12 cellular contexts compared by ENCODE assay signal in the genomic region with DNA sequence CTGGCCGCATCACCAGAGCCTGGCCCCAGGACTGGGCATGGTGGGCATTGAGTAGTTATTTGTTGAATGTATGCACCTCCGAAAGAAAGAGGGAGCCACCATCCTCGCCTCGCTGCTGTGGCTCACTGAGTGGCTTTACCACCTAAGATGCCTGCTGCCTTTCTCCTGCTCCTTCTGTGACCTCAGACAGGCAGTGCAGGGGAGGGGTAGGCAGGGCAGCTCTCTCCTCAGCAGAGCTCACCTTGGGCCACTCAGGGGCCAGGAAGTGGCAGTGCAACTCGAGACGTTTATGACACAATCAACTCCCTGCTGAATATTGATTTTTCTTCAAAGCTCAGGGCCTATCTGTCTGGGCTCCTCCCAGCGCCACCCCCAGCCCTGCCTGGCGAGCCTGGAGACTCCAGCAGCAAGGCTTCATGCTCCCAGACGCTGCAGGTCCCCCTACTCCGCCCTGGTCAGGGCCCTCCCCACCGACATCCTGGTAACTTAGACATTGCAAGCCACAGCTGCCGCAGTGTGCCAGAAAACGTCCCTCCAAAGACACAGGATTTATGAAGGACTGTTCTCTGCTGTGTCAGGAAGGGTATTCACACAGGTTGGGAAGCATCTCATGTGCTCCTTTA.
A peak's percentile ranks its signal among the peaks of the same experiment; 100 is the strongest.
DNase-seq lines count a peak whose midpoint lies in the region; ATAC-seq, FAIRE-seq and TF ChIP-seq lines count a peak whose summit lies in the region.
"Had no signal": no experiment of that assay in that cellular context is flagged by ENCODE, and none has a peak within 500 bp of the region (broad histone marks: within the 10 kb centered on the region; RNA-seq: fewer than 3 reads in every experiment).

No MANE protein-coding gene starts in this region.

- H3K36me3 Mint-ChIP-seq in activated CD4-positive, alpha-beta memory T cell treated with anti-CD3 and anti-CD28 coated beads for 36 hours: no peaks in the 10 kb centered on the region

- no peak overlapping the region for H3K4me3 ChIP-seq in H7 (ENCODE audit: insufficient read depth, low read depth, low read length)
- peak overlapping the region in 2 of 4 donors; percentile 25 for H3K4me3 ChIP-seq in pancreas

- CTCF ChIA-PET in activated CD4-positive, alpha-beta memory T cell treated with anti-CD3 and anti-CD28 coated beads for 36 hours (lab: Charles Lee): no interaction called here

- DNase-seq in H7: peak; percentile 87
- DNase-seq in NCI-H187 treated with DMSO at 0.1 percent for 48 hours (lab: John Stamatoyannopoulos, UW): peak; percentile 90
- peak; percentile 2 for DNase-seq in activated CD4-positive, alpha-beta memory T cell treated with anti-CD3 and anti-CD28 coated beads for 36 hours
- peak; percentile 72 to 93 (median 90) for DNase-seq in pancreas
- DNase-seq in DMS114 treated with DMSO at 0.1 percent for 48 hours (lab: John Stamatoyannopoulos, UW; ENCODE audit: unreplicated experiment): no peak
- DNase-seq: activated CD4-positive, CD25-positive, alpha-beta regulatory T cell treated with anti-CD3 and anti-CD28 coated beads, Interleukin-2, amount 50 U/mL, for 72 hours; brain microvascular endothelial cell; GDM1 had no signal

- WGBS in pancreas, 2 donors: 19 to 20% methylated on average over 13 of the region's 13 CpGs

- intact Hi-C loops in activated CD4-positive, alpha-beta memory T cell treated with anti-CD3 and anti-CD28 coated beads for 36 hours (cut with micrococcal nuclease): no loop called here
- intact Hi-C loops in pancreas (cut with DNase I): no loop called here

- no peaks in the 10 kb centered on the region for H3K9me3 Mint-ChIP-seq in activated CD4-positive, alpha-beta memory T cell treated with anti-CD3 and anti-CD28 coated beads for 36 hours

- H3K36me3 ChIP-seq in H7 (replicated peaks; ENCODE audit: control insufficient read depth, insufficient read depth, low read length) (no peaks in the 10 kb centered on the region), pancreas (no peaks in the 10 kb centered on the region)
- H3K36me3 ChIP-seq: brain microvascular endothelial cell had no signal

- peaks cover 27 to 44% (median 29%) of the 10 kb centered on the region in 3 donors for H3K4me1 ChIP-seq in pancreas

- H3K27ac Mint-ChIP-seq in activated CD4-positive, alpha-beta memory T cell treated with anti-CD3 and anti-CD28 coated beads for 36 hours: no peak overlapping the region

- H3K27me3 Mint-ChIP-seq in activated CD4-positive, alpha-beta memory T cell treated with anti-CD3 and anti-CD28 coated beads for 36 hours: peaks cover 17% of the 10 kb centered on the region

- POLR2A ChIA-PET in activated CD4-positive, alpha-beta memory T cell treated with anti-CD3 and anti-CD28 coated beads for 36 hours (lab: Charles Lee): no interaction called here

- no peak overlapping the region for H3K4me3 Mint-ChIP-seq in activated CD4-positive, alpha-beta memory T cell treated with anti-CD3 and anti-CD28 coated beads for 36 hours

- FAIRE-seq in pancreas (lab: Jason Lieb, UNC): no peak

- peak; percentile 83 to 89 (median 86) for ATAC-seq in pancreas
- no peak for ATAC-seq in GM18861 (IDR thresholded peaks at IDR 0.05; ENCODE audit: unreplicated experiment)
- no peak for ATAC-seq in HG02973 (IDR thresholded peaks at IDR 0.05; ENCODE audit: unreplicated experiment)
- ATAC-seq in HG03039 (IDR thresholded peaks at IDR 0.05; ENCODE audit: unreplicated experiment): no peak

- no peak for TF ChIP-seq CTCF in pancreas (IDR thresholded peaks at IDR 0.05)

- H3K4me1 Mint-ChIP-seq in activated CD4-positive, alpha-beta memory T cell treated with anti-CD3 and anti-CD28 coated beads for 36 hours (ENCODE audit: low read depth): no peaks in the 10 kb centered on the region

- no peaks in the 10 kb centered on the region for H3K27me3 ChIP-seq in H7 (ENCODE audit: control insufficient read depth, insufficient read depth, low read length)
- H3K27me3 ChIP-seq in pancreas: no peaks in the 10 kb centered on the region

- peak overlapping the region; percentile 56 to 86 (median 82) for H3K27ac ChIP-seq in pancreas
- H3K27ac ChIP-seq: brain microvascular endothelial cell, KMS-11 had no signal

- H3K9me3 ChIP-seq in pancreas: no peaks in the 10 kb centered on the region

Comparison
In these comparisons a context has a peak if more than half of its experiments do, and no peak if none do; other contexts are left out.
1. ATAC-seq: peak in pancreas (4 of 4); none in GM18861 (single experiment), HG02973 (single experiment) and HG03039 (single experiment).